ENCODE assay signal across 13 cellular contexts in the genomic region with DNA sequence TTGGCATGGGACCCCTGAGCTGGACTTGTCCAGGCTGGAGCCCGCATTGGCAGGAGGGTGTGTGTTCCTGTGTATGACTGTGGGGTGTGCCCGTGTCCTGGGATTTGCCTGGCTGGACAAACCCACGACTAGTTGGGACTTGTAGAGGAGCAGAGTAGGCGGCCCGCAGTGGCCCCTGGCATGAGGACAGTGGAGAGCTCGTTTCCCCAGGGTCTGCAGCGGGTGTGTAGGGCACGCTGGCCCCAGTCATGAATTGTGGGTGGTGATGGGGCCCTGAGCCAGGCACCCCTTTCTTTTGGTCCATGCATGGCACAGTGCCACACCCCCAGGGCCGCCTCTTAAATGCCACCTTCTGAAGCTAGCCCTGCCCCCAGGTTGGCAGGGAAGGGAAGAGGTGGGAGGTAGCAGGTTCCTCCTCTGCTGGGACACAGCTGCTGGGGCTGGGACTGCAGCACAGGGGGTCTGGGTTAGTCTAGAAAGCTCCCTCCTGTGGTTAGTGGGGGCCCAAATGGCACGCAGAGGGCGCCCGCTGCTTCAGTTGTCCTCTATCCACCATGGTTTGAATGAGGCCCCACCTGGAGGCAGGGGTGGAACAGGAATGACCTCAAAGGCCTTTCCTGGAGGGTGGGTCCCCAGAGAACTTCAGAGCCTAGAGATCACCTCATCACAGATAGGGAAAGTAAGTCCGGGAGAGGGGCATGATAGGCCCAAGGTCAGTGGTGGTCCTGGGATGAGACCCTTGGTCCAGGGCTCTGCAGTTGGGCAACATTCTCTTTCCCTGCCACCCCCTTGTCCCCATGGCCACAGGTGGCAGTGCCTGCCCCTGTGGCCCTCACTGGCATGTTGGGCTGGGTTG. TPM values are rescaled to one million over a fixed set of nuclear protein-coding genes. Genes with fewer than 3 reads are reported as not detected.
A peak's percentile ranks its signal among the peaks of the same experiment; 100 is the strongest.
DNase-seq lines count a peak whose midpoint lies in the region; ATAC-seq and TF ChIP-seq lines count a peak whose summit lies in the region.
"Had no signal": no experiment of that assay in that cellular context is flagged by ENCODE, and none has a peak within 500 bp of the region (broad histone marks: within the 10 kb centered on the region; RNA-seq: fewer than 3 reads in every experiment).

No MANE protein-coding gene starts in this region.

- no peak overlapping the region for H3K4me3 Mint-ChIP-seq in T-helper 17 cell
- H3K4me3 Mint-ChIP-seq: activated naive CD8-positive, alpha-beta T cell had no signal

- H3K27me3 ChIP-seq in H7 (ENCODE audit: control insufficient read depth, insufficient read depth, low read length), result no peaks in the 10 kb centered on the region
- no peaks in the 10 kb centered on the region for H3K27me3 ChIP-seq in prostate gland (replicated peaks; ENCODE audit: insufficient read depth)

- TF ChIP-seq POLR2A in prostate gland (IDR thresholded peaks at IDR 0.05), result no peak

- H3K9me3 ChIP-seq in T-helper 17 cell (ENCODE audit: control insufficient read depth, low read length, poor library complexity, severe bottlenecking) (no peaks in the 10 kb centered on the region), prostate gland (no peaks in the 10 kb centered on the region)

- no peak for ATAC-seq in T-helper 17 cell
- peak; percentile 82 for ATAC-seq in esophagus mucosa
- no peak for ATAC-seq in HG03520 (IDR thresholded peaks at IDR 0.05; ENCODE audit: unreplicated experiment)

- peaks cover 13% of the 10 kb centered on the region for H3K36me3 ChIP-seq in H7 (replicated peaks; ENCODE audit: control insufficient read depth, insufficient read depth, low read length)
- no peaks in the 10 kb centered on the region for H3K36me3 ChIP-seq in prostate gland

- intact Hi-C loops in prostate gland (cut with DNase I), result no loop called here

- H3K27ac ChIP-seq in prostate gland, result peak overlapping the region; percentile 21 to 42
- H3K27ac ChIP-seq: C4-2B had no signal

- no peaks in the 10 kb centered on the region for H3K4me1 ChIP-seq in prostate gland (replicated peaks)

- peaks cover 6% of the 10 kb centered on the region for H3K36me3 Mint-ChIP-seq in T-helper 17 cell (ENCODE audit: low read depth)
- H3K36me3 Mint-ChIP-seq: activated naive CD8-positive, alpha-beta T cell had no signal

- H3K4me3 ChIP-seq in H7 (ENCODE audit: insufficient read depth, low read depth, low read length) (no peak overlapping the region), prostate gland (no peak overlapping the region)

- peak overlapping the region; percentile 81 for H3K27ac Mint-ChIP-seq in T-helper 17 cell
- H3K27ac Mint-ChIP-seq: activated naive CD8-positive, alpha-beta T cell had no signal

- no peaks in the 10 kb centered on the region for H3K27me3 Mint-ChIP-seq in T-helper 17 cell
- H3K27me3 Mint-ChIP-seq: activated naive CD8-positive, alpha-beta T cell had no signal

- peaks cover 52% of the 10 kb centered on the region for H3K4me1 Mint-ChIP-seq in T-helper 17 cell

- peak in 2 of 4 experiments; percentile 24 to 45 for TF ChIP-seq CTCF in prostate gland (IDR thresholded peaks at IDR 0.05)

- DNase-seq in H7 (peak; percentile 79), T-helper 17 cell (no peak), prostate gland (ENCODE audit: low spot score) (peak; percentile 93), SHP77 (lab: John Stamatoyannopoulos, UW) (no peak), UCSD-AML1 (lab: John Stamatoyannopoulos, UW; ENCODE audit: unreplicated experiment) (no peak)
- DNase-seq in activated naive CD4-positive, alpha-beta T cell (lab: John Stamatoyannopoulos, UW), result no peak
- DNase-seq: activated CD4-positive, alpha-beta T cell treated with anti-CD3 and anti-CD28 coated beads for 48 hours; cerebellar nuclear complex; SHP77 treated with DMSO at 0.1 percent for 48 hours had no signal

- 53% methylated on average over 13 of the region's 13 CpGs for WGBS in prostate gland

RNA-seq across cellular contexts. Expression of a gene that starts 4.1 kb away (rescaled TPM):
- 59.5 and 92.3 TPM in 2 replicates for total RNA-seq in H7 (2014; rRNA removed; shearing (Covaris generic))
- 10 to 100 TPM; 52.4 to 55.9 TPM for total RNA-seq in T-helper 17 cell
- 15.3 TPM for total RNA-seq in esophagus mucosa
- 10 to 100 TPM; 19.6 to 68.7 TPM for total RNA-seq in prostate gland

RNA-seq across cellular contexts. Expression of a gene that starts 30.1 kb away (rescaled TPM):
- under 0.01 TPM in 2 replicates for total RNA-seq in H7 (2014; rRNA removed; shearing (Covaris generic))
- total RNA-seq in T-helper 17 cell (1,000 to 10,000 TPM; 3,182 to 3,922 TPM), esophagus mucosa (6,387 TPM), prostate gland (under 1 TPM; under 0.01 TPM)

RNA-seq across cellular contexts. Expression of a gene that starts 54.6 kb away (rescaled TPM):
- 176 and 202 TPM in 2 replicates for total RNA-seq in H7 (2014; rRNA removed; shearing (Covaris generic))
- total RNA-seq in T-helper 17 cell (not detected), esophagus mucosa (5.3 TPM), prostate gland (10 to 100 TPM in 1 of 2 donors, 1 to 10 TPM in 1; 6.3 to 31.0 TPM)

Comparison
In these comparisons a context has a peak if more than half of its experiments do, and no peak if none do; other contexts are left out.
1. DNase-seq: peak in H7 (single experiment) and prostate gland (single experiment); none in T-helper 17 cell (0 of 3), activated naive CD4-positive, alpha-beta T cell (0 of 4), SHP77 (0 of 2) and UCSD-AML1 (single experiment).
2. RNA of a gene that starts 30.1 kb away (total RNA-seq): 6,387 TPM in esophagus mucosa (single experiment) and 3,182 to 3,922 TPM in T-helper 17 cell; under 0.01 TPM in H7 and under 0.01 TPM in prostate gland; every median in the first group is over 1,000 times any median in the second.